In genomic region chr2:98637401-98638144, GRCh38 we compare ENCODE assay signal across 9 cellular contexts. TPM values are rescaled to one million over a fixed set of nuclear protein-coding genes. Genes with fewer than 3 reads are reported as not detected.
DNase-seq lines count a peak whose midpoint lies in the region; ATAC-seq and TF ChIP-seq lines count a peak whose summit lies in the region.
"Had no signal": no experiment of that assay in that cellular context is flagged by ENCODE, and none has a peak within 500 bp of the region (broad histone marks: within the 10 kb centered on the region; RNA-seq: fewer than 3 reads in every experiment).

No MANE protein-coding gene starts in this region.

- H3K4me3 ChIP-seq in psoas muscle = no peak overlapping the region

- H3K27me3 ChIP-seq in psoas muscle (ENCODE audit: insufficient read depth in 3 of 3, low read length in 2 of 3) = no peaks in the 10 kb centered on the region

- TF ChIP-seq CTCF in psoas muscle (IDR thresholded peaks at IDR 0.05) = no peak

- peak; percentile 54 to 65 for DNase-seq in activated T-cell treated with anti-CD3 and anti-CD28 coated beads, Interleukin-2, amount 50 U/mL, for 48 hours
- peak; percentile 38 to 39 for DNase-seq in stimulated activated CD8-positive, alpha-beta memory T cell treated with anti-CD3 and anti-CD28 coated beads, Interleukin-15, amount 100 ng/mL, for 48 hours (ENCODE audit: low read depth in 2 of 2)
- DNase-seq in KBM-7 (no peak), NCI-H187 treated with DMSO at 0.1 percent for 48 hours (lab: John Stamatoyannopoulos, UW) (no peak), psoas muscle (no peak)

- peak; percentile 85 for ATAC-seq in GM19395 (IDR thresholded peaks at IDR 0.05; ENCODE audit: unreplicated experiment)
- ATAC-seq in HG03108 (IDR thresholded peaks at IDR 0.05; ENCODE audit: unreplicated experiment) = peak; percentile 80
- no peak for ATAC-seq in psoas muscle
- ATAC-seq in HG03039 (IDR thresholded peaks at IDR 0.05; ENCODE audit: unreplicated experiment) = no peak
- ATAC-seq: Right ventricle myocardium inferior had no signal

- intact Hi-C loops in psoas muscle (cut with DNase I) = no loop called here

- no peaks in the 10 kb centered on the region for H3K4me1 ChIP-seq in psoas muscle

- H3K36me3 ChIP-seq in psoas muscle (ENCODE audit: insufficient read depth in 1 of 2, low read depth in 1 of 2) = peaks cover 6 to 86% of the 10 kb centered on the region in 2 donors

- in situ Hi-C loops in KBM-7 (cut with MboI; ENCODE audit: low pct_unique_long_range_greater_than_20kb, low sequenced_read_pairs) = loop anchor here (25.0 kb wide), 2 partner anchors 200 to 425 kb away; no protein-coding TSS in a partner anchor

- H3K9me3 ChIP-seq in psoas muscle = no peaks in the 10 kb centered on the region

- H3K27ac ChIP-seq in psoas muscle = no peak overlapping the region

- 81 to 90% (median 85%) methylated on average over 10 of the region's 10 CpGs for WGBS in psoas muscle, 3 donors

RNA-seq across cellular contexts. Expression of gene UNC50, which starts 29.2 kb away (rescaled TPM):
- 10 to 100 TPM; 19.9 to 35.1 (median 22.4) TPM for total RNA-seq in psoas muscle
- 10 to 100 TPM; 26.6 to 48.5 (median 37.3) TPM for polyA plus RNA-seq in psoas muscle

RNA-seq across cellular contexts. Expression of gene COA5, which starts 29.3 kb away (rescaled TPM):
- total RNA-seq in psoas muscle = 10 to 100 TPM; 22.5 to 37.5 (median 29.2) TPM
- polyA plus RNA-seq in psoas muscle = 10 to 100 TPM; 26.3 to 58.5 (median 35.2) TPM

Comparison
In these comparisons a context has a peak if more than half of its experiments do, and no peak if none do; other contexts are left out.
1. ATAC-seq: peak in GM19395 (single experiment) and HG03108 (single experiment); none in psoas muscle (0 of 4) and HG03039 (single experiment).
2. DNase-seq: peak in activated T-cell treated with anti-CD3 and anti-CD28 coated beads, Interleukin-2, amount 50 U/mL, for 48 hours (2 of 2) and stimulated activated CD8-positive, alpha-beta memory T cell treated with anti-CD3 and anti-CD28 coated beads, Interleukin-15, amount 100 ng/mL, for 48 hours (2 of 2); none in KBM-7 (single experiment), NCI-H187 treated with DMSO at 0.1 percent for 48 hours (single experiment) and psoas muscle (0 of 2).